ENCODE assay signal across 11 cellular contexts in the genomic region with DNA sequence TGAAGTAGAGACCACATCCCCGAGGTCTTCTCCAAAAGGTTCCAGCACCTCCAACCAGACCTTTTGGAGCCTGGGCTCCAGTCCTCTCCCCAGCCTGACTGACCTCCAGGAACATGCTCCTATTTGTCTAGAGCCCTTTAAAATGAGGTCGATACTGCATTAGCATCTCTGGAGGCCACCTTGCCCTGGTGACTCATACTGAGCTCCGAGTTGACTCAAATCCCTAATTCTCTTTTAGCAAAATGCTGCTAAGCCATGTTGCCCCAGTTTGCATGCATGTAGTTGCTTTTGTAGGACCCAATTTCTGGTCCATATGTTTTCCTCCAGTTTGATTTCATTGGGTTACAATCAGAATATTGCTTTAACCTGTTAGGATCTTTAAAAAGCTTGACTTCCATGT. TPM values are rescaled to one million over a fixed set of nuclear protein-coding genes. Genes with fewer than 3 reads are reported as not detected.
A peak's percentile ranks its signal among the peaks of the same experiment; 100 is the strongest.
DNase-seq lines count a peak whose midpoint lies in the region; ATAC-seq and TF ChIP-seq lines count a peak whose summit lies in the region.
"Had no signal": no experiment of that assay in that cellular context is flagged by ENCODE, and none has a peak within 500 bp of the region (broad histone marks: within the 10 kb centered on the region; RNA-seq: fewer than 3 reads in every experiment).

No MANE protein-coding gene starts in this region.

- ATAC-seq in GM18868 (IDR thresholded peaks at IDR 0.05; ENCODE audit: unreplicated experiment) (peak; percentile 89), HG02588 (IDR thresholded peaks at IDR 0.05; ENCODE audit: unreplicated experiment) (peak; percentile 97), HG03571 (IDR thresholded peaks at IDR 0.05; ENCODE audit: unreplicated experiment) (peak; percentile 75)
- ATAC-seq: heart left ventricle had no signal

- CTCF ChIA-PET in GM10248 (lab: Yijun Ruan, JAX), result no interaction called here

- no peak overlapping the region for H3K4me3 ChIP-seq in right atrium auricular region
- H3K4me3 ChIP-seq: heart left ventricle, transverse colon had no signal

- H3K27ac ChIP-seq in right atrium auricular region, result no peak overlapping the region
- H3K27ac ChIP-seq: heart left ventricle, transverse colon had no signal

- no peaks in the 10 kb centered on the region for H3K9me3 ChIP-seq in right atrium auricular region
- H3K9me3 ChIP-seq: heart left ventricle, transverse colon had no signal

- no peaks in the 10 kb centered on the region for H3K27me3 ChIP-seq in right atrium auricular region
- H3K27me3 ChIP-seq: transverse colon had no signal

- H3K4me1 ChIP-seq in right atrium auricular region, result no peaks in the 10 kb centered on the region
- H3K4me1 ChIP-seq: heart left ventricle, transverse colon had no signal

- POLR2A ChIA-PET in GM10248 (lab: Yijun Ruan, JAX), result no interaction called here

- no peaks in the 10 kb centered on the region for H3K36me3 ChIP-seq in right atrium auricular region
- H3K36me3 ChIP-seq: transverse colon had no signal

- TF ChIP-seq CTCF in GM10248 (IDR thresholded peaks at IDR 0.05; ENCODE audit: control extremely low read depth, extremely low read depth, low read depth, missing control alignments) (no peak), right atrium auricular region (IDR thresholded peaks at IDR 0.05) (no peak)

- DNase-seq in GM10248 (ENCODE audit: extremely low spot score) (peak; percentile 30), DMS114 treated with DMSO at 0.1 percent for 48 hours (lab: John Stamatoyannopoulos, UW; ENCODE audit: unreplicated experiment) (no peak), NCI-H524 treated with DMSO at 0.1 percent for 48 hours (lab: John Stamatoyannopoulos, UW) (no peak), activated gamma-delta T cell (lab: John Stamatoyannopoulos, UW) (no peak), right atrium auricular region (ENCODE audit: low spot score) (no peak)
- DNase-seq: activated CD4-positive, CD25-positive, alpha-beta regulatory T cell; heart left ventricle; transverse colon had no signal

RNA-seq across cellular contexts. Expression of gene CITED1, which starts 43.5 kb away (rescaled TPM):
- under 1 TPM in 1 of 2 donors, not detected in 1; 0.51 TPM for total RNA-seq in right atrium auricular region
